In the genomic region with DNA sequence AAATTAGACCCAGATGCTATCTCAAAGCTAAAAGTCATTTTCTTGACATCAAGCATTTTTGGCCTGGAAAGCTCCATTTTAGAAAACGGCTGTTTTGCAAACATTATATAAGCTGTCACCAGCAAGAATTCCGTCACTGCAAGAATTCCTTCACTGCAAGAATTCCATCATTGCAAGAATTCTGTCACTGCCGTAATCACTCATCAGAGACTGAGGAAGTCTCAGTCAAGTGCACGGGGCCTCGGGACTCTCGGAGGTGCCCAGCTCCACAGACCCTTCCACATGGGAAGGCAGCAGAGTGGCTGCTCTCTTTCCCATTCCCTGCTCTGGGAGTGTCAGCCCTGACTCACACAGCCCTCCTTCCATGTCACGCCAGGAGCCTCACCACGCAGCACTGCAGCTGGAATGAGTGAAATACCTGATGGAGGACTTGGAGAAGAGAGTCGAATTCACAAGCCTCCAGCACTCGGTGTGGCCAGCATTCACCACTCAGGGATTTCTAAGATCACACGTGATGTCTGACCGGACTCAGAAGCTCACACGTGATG, we compare ENCODE assay signal across 29 cellular contexts.
"Had no signal": no experiment of that assay in that cellular context is flagged by ENCODE, and none has a peak within 500 bp of the region (broad histone marks: within the 10 kb centered on the region; RNA-seq: fewer than 3 reads in every experiment).

No MANE protein-coding gene starts in this region.

- H3K9me3 ChIP-seq: left lung, lower lobe of right lung, neutrophil, right atrium auricular region, right lobe of liver, stomach, testis, thyroid gland, transverse colon, upper lobe of left lung, uterus had no signal

- H3K4me3 Mint-ChIP-seq: mesothelial cell of epicardium; naive B cell; natural killer cell; nephron progenitor cell; stimulated activated naive B cell treated with anti-CD40 and anti-IgM and Interleukin-4, amounts not matched to agents 10 μg/mL and 1 μg/mL and 100 μg/mL, for 72 hours had no signal

- H2AFZ ChIP-seq: parathyroid adenoma had no signal

- H3K4me3 ChIP-seq: left lung, lower lobe of right lung, right atrium auricular region, right lobe of liver, smooth muscle cell, stomach, testis, thyroid gland, transverse colon, upper lobe of left lung, uterus had no signal

- H3K4me1 Mint-ChIP-seq: mesothelial cell of epicardium, naive B cell, natural killer cell had no signal

- H3K79me2 ChIP-seq: parathyroid adenoma had no signal

- H3K36me3 ChIP-seq: left lung, lower lobe of right lung, neutrophil, right atrium auricular region, right lobe of liver, stomach, thyroid gland, transverse colon, upper lobe of left lung, uterus had no signal

- H3K27ac Mint-ChIP-seq: mesothelial cell of epicardium; naive B cell; natural killer cell; nephron progenitor cell; progenitor cell of endocrine pancreas; stimulated activated naive B cell treated with anti-CD40 and anti-IgM and Interleukin-4, amounts not matched to agents 10 μg/mL and 1 μg/mL and 100 μg/mL, for 72 hours had no signal

- H3K9ac ChIP-seq: parathyroid adenoma had no signal

- DNase-seq: hippocampal formation; kidney glomerular epithelial cell; left colon; left lung; lower lobe of right lung; mammary epithelial cell; mesenchymal stem cell; naive B cell; natural killer cell; nephron progenitor cell; occipital lobe; right lobe of liver; stimulated activated CD4-positive, alpha-beta T cell treated with anti-CD3 and anti-CD28 coated beads, Interleukin-1b, Interleukin-23, amount 100 ng/mL, for 48 hours; stimulated activated CD4-positive, alpha-beta T cell treated with anti-CD3 and anti-CD28 coated beads, Interleukin-2, amount 100 ng/mL, for 48 hours; stimulated activated CD4-positive, alpha-beta T cell treated with anti-CD3 and anti-CD28 coated beads, Interleukin-4, amount 100 ng/mL, for 4 hours; stimulated activated naive B cell treated with anti-CD40 and anti-IgM and Interleukin-4, amounts not matched to agents 10 μg/mL and 1 μg/mL and 100 μg/mL, for 72 hours; stimulated activated naive CD8-positive, alpha-beta T cell treated with anti-CD3 and anti-CD28 coated beads, Interleukin-15, Interleukin-2, amounts not matched to agents 100 U/mL and 50 U/mL, for 24 hours; stomach; testis; thyroid gland; transverse colon; upper lobe of left lung; uterus had no signal

- H3K27ac ChIP-seq: left lung, lower lobe of right lung, neutrophil, parathyroid adenoma, right atrium auricular region, right lobe of liver, stomach, testis, thyroid gland, transverse colon, upper lobe of left lung, uterus had no signal

- H3K36me3 Mint-ChIP-seq: mesothelial cell of epicardium; naive B cell; natural killer cell; stimulated activated naive B cell treated with anti-CD40 and anti-IgM and Interleukin-4, amounts not matched to agents 10 μg/mL and 1 μg/mL and 100 μg/mL, for 72 hours had no signal

- H3K27me3 Mint-ChIP-seq: naive B cell; progenitor cell of endocrine pancreas; stimulated activated naive B cell treated with anti-CD40 and anti-IgM and Interleukin-4, amounts not matched to agents 10 μg/mL and 1 μg/mL and 100 μg/mL, for 72 hours had no signal

- H3K4me2 ChIP-seq: smooth muscle cell had no signal

- H3K27me3 ChIP-seq: left lung, neutrophil, right atrium auricular region, right lobe of liver, stomach, testis, thyroid gland, transverse colon, upper lobe of left lung, uterus had no signal

- ATAC-seq: left colon; left lung; lower lobe of right lung; natural killer cell; right lobe of liver; stimulated activated naive B cell treated with anti-CD40 and anti-IgM and Interleukin-4, amounts not matched to agents 10 μg/mL and 1 μg/mL and 100 μg/mL, for 72 hours; stimulated activated naive CD8-positive, alpha-beta T cell treated with anti-CD3 and anti-CD28 coated beads, Interleukin-15, Interleukin-2, amounts not matched to agents 100 U/mL and 50 U/mL, for 24 hours had no signal

- H3K4me1 ChIP-seq: left lung, lower lobe of right lung, parathyroid adenoma, right atrium auricular region, right lobe of liver, stomach, testis, thyroid gland, transverse colon, upper lobe of left lung, uterus had no signal
